Comparison of ENCODE assay signal across 8 cellular contexts in genomic region chr1:32393832-32394140, GRCh38. TPM values are rescaled to one million over a fixed set of nuclear protein-coding genes. Genes with fewer than 3 reads are reported as not detected.
DNase-seq lines count a peak whose midpoint lies in the region; ATAC-seq and TF ChIP-seq lines count a peak whose summit lies in the region.

No MANE protein-coding gene starts in this region.

- peak overlapping the region; percentile 89 for H3K9ac ChIP-seq in mucosa of stomach (ENCODE audit: low read length)

- no peaks in the 10 kb centered on the region for H3K27me3 Mint-ChIP-seq in type B pancreatic cell

- peak overlapping the region; percentile 76 for H3K4me3 ChIP-seq in effector memory CD4-positive, alpha-beta T cell (ENCODE audit: insufficient read depth, low read depth, low read length, poor library complexity, severe bottlenecking)
- peak overlapping the region; percentile 80 for H3K4me3 ChIP-seq in mucosa of stomach (ENCODE audit: low read length)

- H3K36me3 ChIP-seq in effector memory CD4-positive, alpha-beta T cell (ENCODE audit: control insufficient read depth, insufficient read depth, low read length) = peaks cover 22% of the 10 kb centered on the region
- H3K36me3 ChIP-seq in mucosa of stomach (ENCODE audit: control insufficient read depth, insufficient read depth, low read length) = no peaks in the 10 kb centered on the region

- peak overlapping the region; percentile 94 for H3K27ac ChIP-seq in effector memory CD4-positive, alpha-beta T cell (ENCODE audit: insufficient read depth, low read length, poor library complexity, severe bottlenecking)

- no peaks in the 10 kb centered on the region for H3K9me3 Mint-ChIP-seq in type B pancreatic cell

- peaks cover 15% of the 10 kb centered on the region for H3K4me1 ChIP-seq in effector memory CD4-positive, alpha-beta T cell (ENCODE audit: control insufficient read depth, insufficient read depth, low read length, poor library complexity, severe bottlenecking)
- H3K4me1 ChIP-seq in mucosa of stomach (ENCODE audit: control insufficient read depth, insufficient read depth, low read length) = peaks cover 34% of the 10 kb centered on the region

- H3K4me3 Mint-ChIP-seq in type B pancreatic cell = peak overlapping the region; percentile 99

- ATAC-seq in HG02943 (IDR thresholded peaks at IDR 0.05; ENCODE audit: low read depth, unreplicated experiment) (peak; percentile 13), GM18519 (IDR thresholded peaks at IDR 0.05; ENCODE audit: low FRiP score, unreplicated experiment) (no peak)

- H3K4me1 Mint-ChIP-seq in type B pancreatic cell (ENCODE audit: unreplicated experiment) = peaks cover 18% of the 10 kb centered on the region

- H3K27ac Mint-ChIP-seq in type B pancreatic cell = peak overlapping the region; percentile 98

- peak; percentile 20 for DNase-seq in NCI-H2029 (lab: John Stamatoyannopoulos, UW)
- no peak for DNase-seq in NCI-H2029 treated with DMSO at 0.1 percent for 48 hours (lab: John Stamatoyannopoulos, UW)
- peak; percentile 22 for DNase-seq in T follicular helper cell (ENCODE audit: low read depth)
- DNase-seq in effector memory CD4-positive, alpha-beta T cell = no peak
- no peak for DNase-seq in type B pancreatic cell (ENCODE audit: extremely low spot score, unreplicated experiment)

- H3K36me3 Mint-ChIP-seq in type B pancreatic cell = peaks cover 10% of the 10 kb centered on the region

- TF ChIP-seq CTCF in type B pancreatic cell (conservative IDR thresholded peaks at IDR 0.05) = no peak

- H3K27me3 ChIP-seq in effector memory CD4-positive, alpha-beta T cell (replicated peaks; ENCODE audit: control insufficient read depth, insufficient read depth, low read length, poor library complexity, severe bottlenecking) = no peaks in the 10 kb centered on the region
- H3K27me3 ChIP-seq in mucosa of stomach (ENCODE audit: control insufficient read depth, insufficient read depth, low read length) = no peaks in the 10 kb centered on the region

- no peaks in the 10 kb centered on the region for H3K9me3 ChIP-seq in effector memory CD4-positive, alpha-beta T cell (ENCODE audit: control insufficient read depth, low read length)
- no peaks in the 10 kb centered on the region for H3K9me3 ChIP-seq in mucosa of stomach (ENCODE audit: control insufficient read depth, low read length)

RNA-seq across cellular contexts. Expression of gene BSDC1, which starts 0.5 kb away (rescaled TPM):
- 66.5 and 71.3 TPM in 2 replicates for total RNA-seq in type B pancreatic cell (ENCODE audit: low replicate concordance)

RNA-seq across cellular contexts. Expression of gene TSSK3, which starts 31.4 kb away (rescaled TPM):
- total RNA-seq in type B pancreatic cell (ENCODE audit: low replicate concordance) = 2.1 and 3.8 TPM in 2 replicates

RNA-seq across cellular contexts. Expression of gene FAM229A, which starts 31.5 kb away (rescaled TPM):
- total RNA-seq in type B pancreatic cell (ENCODE audit: low replicate concordance) = 4.7 and 8.7 TPM in 2 replicates

RNA-seq across cellular contexts. Expression of gene MARCKSL1, which starts 57.8 kb away (rescaled TPM):
- total RNA-seq in type B pancreatic cell (ENCODE audit: low replicate concordance) = 247 and 465 TPM in 2 replicates

Comparison
In these comparisons a context has a peak if more than half of its experiments do, and no peak if none do; other contexts are left out.
1. DNase-seq: peak in NCI-H2029 (single experiment) and T follicular helper cell (single experiment); none in NCI-H2029 treated with DMSO at 0.1 percent for 48 hours (single experiment), effector memory CD4-positive, alpha-beta T cell (0 of 3) and type B pancreatic cell (single experiment).